Comparison of ENCODE assay signal across 6 cellular contexts in the genomic region with DNA sequence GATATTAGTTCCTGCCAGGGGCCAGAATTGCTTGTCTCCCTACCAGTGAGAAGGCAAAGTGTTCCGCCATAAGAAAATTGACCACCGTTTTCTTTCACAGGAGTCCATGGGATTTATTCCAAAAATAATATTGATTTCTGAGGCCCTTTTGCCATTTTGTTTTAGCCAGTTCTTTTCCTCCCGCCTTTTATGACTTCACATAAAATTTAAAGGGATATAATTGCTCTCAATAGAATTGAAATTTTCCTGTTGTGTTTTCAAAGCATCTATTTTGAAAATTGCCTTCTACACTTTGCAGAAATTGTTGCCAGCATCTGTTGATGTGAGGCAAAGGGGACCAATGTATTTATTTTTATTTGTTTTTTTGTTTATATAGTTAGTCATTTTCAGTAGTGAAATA.
"Had no signal": no experiment of that assay in that cellular context is flagged by ENCODE, and none has a peak within 500 bp of the region (broad histone marks: within the 10 kb centered on the region; RNA-seq: fewer than 3 reads in every experiment).

No MANE protein-coding gene starts in this region.

- H3K4me3 ChIP-seq: GM23338 had no signal

- DNase-seq: H9, HCEC 1CT, HFFc6, KBM-7 had no signal

- H3K27ac ChIP-seq: HL-60 had no signal
